Comparison of ENCODE assay signal across 9 cellular contexts in the genomic region with DNA sequence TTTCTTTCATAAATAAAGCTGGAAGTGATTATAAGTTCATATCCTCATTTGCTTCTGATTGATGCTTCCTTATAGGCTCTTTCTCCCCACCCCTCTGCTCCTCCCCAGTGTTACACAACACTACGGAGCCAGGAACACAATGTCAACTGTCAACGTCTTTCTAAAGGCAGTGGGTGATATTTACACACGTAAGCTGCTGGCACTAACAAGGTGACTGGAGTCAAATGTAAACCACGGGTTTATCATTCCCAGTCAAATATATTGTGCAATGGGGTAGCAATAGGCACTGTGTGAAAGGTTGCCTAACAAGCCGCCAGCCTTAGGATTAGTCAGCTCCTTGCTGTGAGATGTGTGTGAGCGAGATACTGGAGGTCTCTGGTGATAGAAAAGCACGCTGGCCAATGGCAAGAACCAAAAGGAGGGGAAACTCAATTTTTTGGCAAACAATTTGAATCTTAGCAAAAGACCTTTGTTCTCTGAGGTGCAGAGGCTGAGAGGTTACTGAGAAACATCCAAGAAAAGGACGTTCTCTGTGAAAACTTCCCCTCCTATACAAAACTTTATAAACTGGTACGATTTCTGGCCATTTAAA. TPM values are rescaled to one million over a fixed set of nuclear protein-coding genes. Genes with fewer than 3 reads are reported as not detected.
DNase-seq lines count a peak whose midpoint lies in the region; ATAC-seq and TF ChIP-seq lines count a peak whose summit lies in the region.
"Had no signal": no experiment of that assay in that cellular context is flagged by ENCODE, and none has a peak within 500 bp of the region (broad histone marks: within the 10 kb centered on the region; RNA-seq: fewer than 3 reads in every experiment).

No MANE protein-coding gene starts in this region.

- no peak for TF ChIP-seq CTCF in prostate gland (IDR thresholded peaks at IDR 0.05)

- peak overlapping the region; percentile 14 to 25 for H3K27ac ChIP-seq in prostate gland
- H3K27ac ChIP-seq: uterus had no signal

- H3K4me3 ChIP-seq in prostate gland: no peak overlapping the region
- H3K4me3 ChIP-seq: uterus had no signal

- intact Hi-C loops in prostate gland (cut with DNase I): no loop called here

- TF ChIP-seq POLR2A in prostate gland (IDR thresholded peaks at IDR 0.05): no peak

- H3K27me3 ChIP-seq in prostate gland (replicated peaks; ENCODE audit: insufficient read depth): no peaks in the 10 kb centered on the region
- H3K27me3 ChIP-seq: uterus had no signal

- no peak for ATAC-seq in HG03196 (IDR thresholded peaks at IDR 0.05; ENCODE audit: unreplicated experiment)
- no peak for ATAC-seq in GM21526 (IDR thresholded peaks at IDR 0.05; ENCODE audit: low FRiP score, unreplicated experiment)

- no peaks in the 10 kb centered on the region for H3K4me1 ChIP-seq in prostate gland (replicated peaks)
- H3K4me1 ChIP-seq: uterus had no signal

- 14% methylated on average over 9 of the region's 9 CpGs for WGBS in prostate gland

- no peaks in the 10 kb centered on the region for H3K36me3 ChIP-seq in prostate gland
- H3K36me3 ChIP-seq: uterus had no signal

- H3K9me3 ChIP-seq in prostate gland: no peaks in the 10 kb centered on the region
- H3K9me3 ChIP-seq: uterus had no signal

- DNase-seq in AG08396 (ENCODE audit: low spot score) (peak; percentile 90), HS-27A (ENCODE audit: low read depth) (peak; percentile 20), T1000 (lab: John Stamatoyannopoulos, UW) (peak; percentile 55), glomerular visceral epithelial cell (ENCODE audit: extremely low spot score) (peak; percentile 71), prostate gland (ENCODE audit: low spot score) (peak; percentile 89), NCI-H2171 (lab: John Stamatoyannopoulos, UW) (no peak)

RNA-seq across cellular contexts. Expression of a gene that starts 22.1 kb away (rescaled TPM):
- 100 to 1,000 TPM; 108 to 189 TPM for total RNA-seq in prostate gland
